21 cellular contexts compared by ENCODE assay signal in the genomic region with DNA sequence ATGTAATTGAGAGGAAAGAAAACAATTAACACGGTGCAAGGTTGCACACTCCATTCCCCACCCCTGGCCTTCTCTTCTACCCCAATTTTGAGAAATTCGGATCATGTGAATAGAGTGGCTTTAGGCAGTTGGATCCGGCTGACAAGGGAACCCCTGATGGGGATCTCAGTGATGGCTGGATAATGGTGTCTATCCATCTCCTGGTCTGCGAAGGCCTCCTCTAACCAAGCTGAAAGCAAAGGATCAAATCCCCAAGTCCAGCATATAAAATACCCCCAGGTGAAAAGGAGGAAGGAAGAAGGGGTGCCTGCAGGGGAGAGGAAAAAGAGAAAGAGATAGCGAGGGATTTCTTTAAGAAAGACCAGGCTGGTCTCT. TPM values are rescaled to one million over a fixed set of nuclear protein-coding genes. Genes with fewer than 3 reads are reported as not detected.
DNase-seq lines count a peak whose midpoint lies in the region; ATAC-seq and TF ChIP-seq lines count a peak whose summit lies in the region.
"Had no signal": no experiment of that assay in that cellular context is flagged by ENCODE, and none has a peak within 500 bp of the region (broad histone marks: within the 10 kb centered on the region; RNA-seq: fewer than 3 reads in every experiment).

No MANE protein-coding gene starts in this region.

- peaks cover 24% of the 10 kb centered on the region for H3K4me1 ChIP-seq in fibroblast of lung (ENCODE audit: control insufficient read depth, extremely low read depth, insufficient read depth, low read length)
- no peaks in the 10 kb centered on the region for H3K4me1 ChIP-seq in osteoblast (ENCODE audit: insufficient read depth, low read length)

- H3K9me3 ChIP-seq in fibroblast of lung (ENCODE audit: control insufficient read depth, insufficient read depth, low read depth, low read length) (no peaks in the 10 kb centered on the region), osteoblast (ENCODE audit: low read depth, low read length) (no peaks in the 10 kb centered on the region)
- H3K9me3 ChIP-seq: ascending aorta, HAP-1, left lung, sigmoid colon, SJSA1 had no signal

- H2AFZ ChIP-seq in fibroblast of lung (ENCODE audit: low read length), result peak overlapping the region; percentile 67
- H2AFZ ChIP-seq in osteoblast (ENCODE audit: low read length), result peak overlapping the region; percentile 8
- H2AFZ ChIP-seq: PC-9 had no signal

- TF ChIP-seq CTCF in fibroblast of lung (conservative IDR thresholded peaks at IDR 0.05 in 1 of 2, IDR thresholded peaks at IDR 0.05 in 1 of 2; ENCODE audit: low read depth in 1 of 2, low read length in 2 of 2), result no peak
- no peak for TF ChIP-seq CTCF in osteoblast (IDR thresholded peaks at IDR 0.05; ENCODE audit: extremely low read depth, low read depth, low read length)

- H3K27me3 ChIP-seq in fibroblast of lung (ENCODE audit: control insufficient read depth, insufficient read depth, low read length) (no peaks in the 10 kb centered on the region), osteoblast (ENCODE audit: insufficient read depth, low read length) (peaks cover 61% of the 10 kb centered on the region)
- H3K27me3 ChIP-seq: SJSA1 had no signal

- H3K9ac ChIP-seq in fibroblast of lung (ENCODE audit: insufficient read depth, low read length), result peak overlapping the region; percentile 26

- H3K79me2 ChIP-seq in fibroblast of lung (ENCODE audit: control insufficient read depth, insufficient read depth, low read length) (peaks cover 55% of the 10 kb centered on the region), osteoblast (ENCODE audit: insufficient read depth, low read length) (no peaks in the 10 kb centered on the region)

- H3K4me2 ChIP-seq in fibroblast of lung (ENCODE audit: extremely low read depth, insufficient read depth, low read length), result peak overlapping the region; percentile 95
- peak overlapping the region; percentile 21 for H3K4me2 ChIP-seq in osteoblast (ENCODE audit: insufficient read depth, low read length)
- H3K4me2 ChIP-seq: PC-9 had no signal

- H4K20me1 ChIP-seq in fibroblast of lung (ENCODE audit: control insufficient read depth, extremely low read depth, insufficient read depth, low read length) (no peaks in the 10 kb centered on the region), osteoblast (ENCODE audit: insufficient read depth, low read length) (no peaks in the 10 kb centered on the region)

- DNase-seq in DMS114 treated with DMSO at 0.1 percent for 48 hours (lab: John Stamatoyannopoulos, UW; ENCODE audit: unreplicated experiment) (peak; percentile 72), fibroblast of lung (ENCODE audit: low read depth in 2 of 2) (no peak), osteoblast (ENCODE audit: insufficient read length, low spot score, missing footprints) (no peak), cerebellum (ENCODE audit: low spot score) (no peak), SHP77 treated with DMSO at 0.1 percent for 48 hours (lab: John Stamatoyannopoulos, UW) (no peak)
- DNase-seq: activated CD8-positive, alpha-beta memory T cell treated with anti-CD3 and anti-CD28 coated beads for 24 hours; activated naive CD4-positive, alpha-beta T cell treated with anti-CD3 and anti-CD28 coated beads, Interleukin-2, amount 50 U/mL, for 16 hours; activated T-cell treated with anti-CD3 and anti-CD28 coated beads, Interleukin-2, amount 50 U/mL, for 48 hours; CD4-positive, alpha-beta T cell; DMS79 treated with DMSO at 0.1 percent for 48 hours; NCI-H2171; PC-9; sigmoid colon had no signal

- ATAC-seq in HG02759 (IDR thresholded peaks at IDR 0.05; ENCODE audit: unreplicated experiment), result no peak
- no peak for ATAC-seq in GM21381 (IDR thresholded peaks at IDR 0.05; ENCODE audit: unreplicated experiment)
- ATAC-seq: left lung had no signal

- H3K36me3 ChIP-seq in fibroblast of lung (ENCODE audit: control insufficient read depth, insufficient read depth, low read length) (peaks cover 3% of the 10 kb centered on the region), osteoblast (ENCODE audit: insufficient read depth, low read length) (peaks cover 2% of the 10 kb centered on the region)
- H3K36me3 ChIP-seq: ascending aorta, left lung, SJSA1 had no signal

- H3K27ac ChIP-seq in angular gyrus (ENCODE audit: low read depth, low read length) (peak overlapping the region; percentile 60), fibroblast of lung (ENCODE audit: insufficient read depth, low read length) (peak overlapping the region; percentile 91), osteoblast (ENCODE audit: low read depth, low read length) (no peak overlapping the region)
- H3K27ac ChIP-seq: ascending aorta, epithelial cell of prostate, PC-9, SJSA1 had no signal

- H3K4me3 ChIP-seq in fibroblast of lung (replicated peaks in 1 of 4; ENCODE audit: control extremely low read depth in 1 of 4, insufficient read depth in 1 of 4, low read depth in 3 of 4, low read length in 4 of 4) (peak overlapping the region; percentile 31 to 67 (median 54)), osteoblast (ENCODE audit: insufficient read depth, low read length) (no peak overlapping the region)
- H3K4me3 ChIP-seq: ascending aorta, HAP-1, left lung, PC-9, sigmoid colon, SJSA1 had no signal

RNA-seq across cellular contexts. Expression of gene NR2F1, which starts 16.0 kb away (rescaled TPM):
- 63.7 and 90.8 TPM in 2 replicates for total RNA-seq in fibroblast of lung
- 64.4 and 90.5 TPM in 2 replicates for polyA plus RNA-seq in fibroblast of lung
- 94.8 and 115 TPM in 2 replicates for polyA plus RNA-seq in fibroblast of lung (2012)
- 230 and 328 TPM in 2 replicates for polyA minus RNA-seq in fibroblast of lung (ENCODE audit: low replicate concordance)
- 7.2 and 10.6 TPM in 2 replicates for total RNA-seq in osteoblast
- 97.7 TPM for total RNA-seq in cerebellum
- total RNA-seq: CD4-positive, alpha-beta T cell had no signal

RNA-seq across cellular contexts. Expression of gene NR2F1-AS1, which starts 18.0 kb away (rescaled TPM):
- total RNA-seq in fibroblast of lung (33.6 and 44.6 TPM in 2 replicates), osteoblast (15.9 and 17.4 TPM in 2 replicates), cerebellum (70.1 TPM)
- polyA plus RNA-seq in fibroblast of lung, result 22.4 and 29.6 TPM in 2 replicates
- 28.6 and 29.3 TPM in 2 replicates for polyA plus RNA-seq in fibroblast of lung (2012)
- 4.1 and 6.4 TPM in 2 replicates for polyA minus RNA-seq in fibroblast of lung (ENCODE audit: low replicate concordance)
- total RNA-seq: CD4-positive, alpha-beta T cell had no signal
